Comparison of ENCODE assay signal across 1 cellular context in genomic region chrX:23884427-23885024, GRCh38.
TF ChIP-seq lines count a peak whose summit lies in the region.

No MANE protein-coding gene starts in this region.

TF ChIP-seq in K562, 482 proteins besides CTCF, POLR2A, EP300 and RAD21 (continued from another document and continues in another):
- TF ChIP-seq ATF2 (CRISPR knock-in tag; IDR thresholded peaks at IDR 0.05): no peak
- no peak for TF ChIP-seq CC2D1A (IDR thresholded peaks at IDR 0.05)
- no peak for TF ChIP-seq HMG20A (CRISPR knock-in tag; conservative IDR thresholded peaks at IDR 0.05)
- TF ChIP-seq CEBPZ (IDR thresholded peaks at IDR 0.05; ENCODE audit: borderline replicate concordance, low read depth, low read length): no peak
- TF ChIP-seq ZNF699 (CRISPR knock-in tag; IDR thresholded peaks at IDR 0.05; ENCODE audit: insufficient replicate concordance): no peak
- TF ChIP-seq HDAC1 (IDR thresholded peaks at IDR 0.05): peak in 1 of 2 experiments; percentile 12; a peak in 1 of 4 replicates
- no peak for TF ChIP-seq STAT5B (CRISPR knock-in tag; IDR thresholded peaks at IDR 0.05)
- peak; percentile 58 for TF ChIP-seq TEAD4 (IDR thresholded peaks at IDR 0.05; ENCODE audit: low read length)
- no peak for TF ChIP-seq TEAD4 (CRISPR knock-in tag; IDR thresholded peaks at IDR 0.05; ENCODE audit: borderline replicate concordance)
- TF ChIP-seq PURB (CRISPR knock-in tag; IDR thresholded peaks at IDR 0.05; ENCODE audit: low read depth): no peak
- TF ChIP-seq ETV1 (tag; conservative IDR thresholded peaks at IDR 0.05; ENCODE audit: low read depth): peak; percentile 46; the same call in 1 of the 2 replicates
- peak; percentile 9; the same call in 1 of the 2 replicates for TF ChIP-seq FOSL1 (tag; conservative IDR thresholded peaks at IDR 0.05)
- no peak for TF ChIP-seq HMBOX1 (IDR thresholded peaks at IDR 0.05)
- TF ChIP-seq RCOR1 (IDR thresholded peaks at IDR 0.05; ENCODE audit: borderline replicate concordance in 1 of 2, low read depth in 2 of 2, low read length in 2 of 2): peak in 1 of 2 experiments; percentile 68; a peak in 1 of 4 replicates
- TF ChIP-seq NFE2L1 (tag; IDR thresholded peaks at IDR 0.05; ENCODE audit: borderline replicate concordance, low read depth): peak; percentile 48; the same call in 1 of the 2 replicates
- no peak for TF ChIP-seq CCNT2 (IDR thresholded peaks at IDR 0.05; ENCODE audit: borderline replicate concordance, extremely low read depth, insufficient read length, low read depth, low read length)
- no peak for TF ChIP-seq ZNF318 (IDR thresholded peaks at IDR 0.05; ENCODE audit: borderline replicate concordance in 1 of 2, low read depth in 1 of 2)
- TF ChIP-seq ZC3H8 (IDR thresholded peaks at IDR 0.05): no peak
- no peak for TF ChIP-seq HNRNPH1 (optimal IDR thresholded peaks at IDR 0.05; ENCODE audit: low read depth, low read length)
- no peak for TF ChIP-seq RREB1 (CRISPR knock-in tag; IDR thresholded peaks at IDR 0.05)
- no peak for TF ChIP-seq ZBTB34 (CRISPR knock-in tag; IDR thresholded peaks at IDR 0.05)
- TF ChIP-seq ZNF57 (CRISPR knock-in tag; IDR thresholded peaks at IDR 0.05): no peak
- no peak for TF ChIP-seq CREM (IDR thresholded peaks at IDR 0.05; ENCODE audit: low read depth)
- peak; percentile 36; the same call in 1 of the 2 replicates for TF ChIP-seq EP400 (IDR thresholded peaks at IDR 0.05)
- TF ChIP-seq CTBP1 (IDR thresholded peaks at IDR 0.05; ENCODE audit: borderline replicate concordance): peak; percentile 43
- peak; percentile 94 for TF ChIP-seq NFIC (IDR thresholded peaks at IDR 0.05)
- no peak for TF ChIP-seq BHLHE40 (IDR thresholded peaks at IDR 0.05; ENCODE audit: low read length)
- TF ChIP-seq SMC3 (conservative IDR thresholded peaks at IDR 0.05; ENCODE audit: insufficient read depth, low read depth, low read length): no peak
- TF ChIP-seq RBFOX2 (IDR thresholded peaks at IDR 0.05; ENCODE audit: low read depth, low read length): no peak
- TF ChIP-seq ZNF324 (CRISPR knock-in tag; IDR thresholded peaks at IDR 0.05): no peak
- no peak for TF ChIP-seq TRIM25 (IDR thresholded peaks at IDR 0.05; ENCODE audit: borderline replicate concordance)
- TF ChIP-seq ZNF778 (CRISPR knock-in tag; IDR thresholded peaks at IDR 0.05): no peak
